ENCODE assay signal across 16 cellular contexts in genomic region chr5:151700816-151701215, GRCh38. TPM values are rescaled to one million over a fixed set of nuclear protein-coding genes. Genes with fewer than 3 reads are reported as not detected.
DNase-seq lines count a peak whose midpoint lies in the region; ATAC-seq and TF ChIP-seq lines count a peak whose summit lies in the region.
"Had no signal": no experiment of that assay in that cellular context is flagged by ENCODE, and none has a peak within 500 bp of the region (broad histone marks: within the 10 kb centered on the region; RNA-seq: fewer than 3 reads in every experiment).

No MANE protein-coding gene starts in this region.

- intact Hi-C loops in testis (cut with DNase I; ENCODE audit: low total_unique reads), result no loop called here

- no peaks in the 10 kb centered on the region for H3K27me3 ChIP-seq in testis
- H3K27me3 ChIP-seq: colonic mucosa, gastrocnemius medialis, sigmoid colon had no signal

- H3K27ac ChIP-seq in testis, result peak overlapping the region; percentile 83 to 85
- H3K27ac ChIP-seq: colonic mucosa had no signal

- POLR2A ChIA-PET in HEK293T (lab: Yijun Ruan, JAX), result no interaction called here

- peaks cover 50% of the 10 kb centered on the region for H3K4me1 ChIP-seq in testis
- H3K4me1 ChIP-seq: colonic mucosa had no signal

- TF ChIP-seq POLR2A in testis (IDR thresholded peaks at IDR 0.05), result no peak

- H3K36me3 ChIP-seq in testis (ENCODE audit: low read depth, missing control alignments), result no peaks in the 10 kb centered on the region
- H3K36me3 ChIP-seq: colonic mucosa, gastrocnemius medialis, sigmoid colon had no signal

- DNase-seq in NCI-H2171 treated with DMSO at 0.1 percent for 48 hours (lab: John Stamatoyannopoulos, UW), result peak; percentile 24
- DNase-seq in NCI-H2171 (lab: John Stamatoyannopoulos, UW), result no peak
- peak; percentile 15 for DNase-seq in amniotic epithelial cell (ENCODE audit: low read depth)
- no peak for DNase-seq in testis
- DNase-seq in HEK293T (ENCODE audit: extremely low spot score), result no peak
- DNase-seq in mesenteric fat pad (ENCODE audit: low spot score), result no peak
- no peak for DNase-seq in NCI-H1105 (lab: John Stamatoyannopoulos, UW)
- DNase-seq: 8988T; activated CD4-positive, CD25-positive, alpha-beta regulatory T cell treated with anti-CD3 and anti-CD28 coated beads, Interleukin-2, amount 50 U/mL, for 72 hours; activated effector memory CD4-positive, alpha-beta T cell treated with Interleukin-2 at 50 U/mL for 16 hours; colonic mucosa; DMS79; gastrocnemius medialis; mammary epithelial cell; sigmoid colon had no signal

- TF ChIP-seq CTCF in testis (IDR thresholded peaks at IDR 0.05), result no peak

- CTCF ChIA-PET in HEK293T (lab: Yijun Ruan, JAX), result no interaction called here

- no peak overlapping the region for H3K4me3 ChIP-seq in testis
- H3K4me3 ChIP-seq: colonic mucosa, gastrocnemius medialis, sigmoid colon had no signal

- no peaks in the 10 kb centered on the region for H3K9me3 ChIP-seq in testis
- H3K9me3 ChIP-seq: colonic mucosa, gastrocnemius medialis, sigmoid colon had no signal

- peak; percentile 41 for ATAC-seq in HG03025 (IDR thresholded peaks at IDR 0.05; ENCODE audit: low FRiP score, unreplicated experiment)
- ATAC-seq: gastrocnemius medialis had no signal

TF ChIP-seq in HEK293T, 16 proteins besides CTCF, POLR2A, EP300 and RAD21:
- TF ChIP-seq BHLHE40 (IDR thresholded peaks at IDR 0.05; ENCODE audit: borderline replicate concordance) (no peak), ELF4 (IDR thresholded peaks at IDR 0.05) (no peak), NFRKB (IDR thresholded peaks at IDR 0.05) (no peak), FOXM1 (IDR thresholded peaks at IDR 0.05; ENCODE audit: borderline replicate concordance) (no peak), SP1 (IDR thresholded peaks at IDR 0.05) (no peak), LEF1 (IDR thresholded peaks at IDR 0.05; ENCODE audit: borderline replicate concordance) (no peak), PKNOX1 (IDR thresholded peaks at IDR 0.05) (no peak), ARNT (IDR thresholded peaks at IDR 0.05) (no peak), TARDBP (IDR thresholded peaks at IDR 0.05) (no peak), FOXA1 (IDR thresholded peaks at IDR 0.05) (no peak), HDGF (IDR thresholded peaks at IDR 0.05; ENCODE audit: borderline replicate concordance) (no peak), CTBP1 (IDR thresholded peaks at IDR 0.05; ENCODE audit: borderline replicate concordance) (no peak), FOXK2 (IDR thresholded peaks at IDR 0.05) (no peak), ZNF384 (IDR thresholded peaks at IDR 0.05) (no peak), L3MBTL2 (conservative IDR thresholded peaks at IDR 0.05) (no peak), SUZ12 (IDR thresholded peaks at IDR 0.05) (no peak)

RNA-seq across cellular contexts. Expression of gene SPARC, which starts 14.1 kb away (rescaled TPM):
- total RNA-seq in testis (1,000 to 10,000 TPM; 1,884 to 2,585 TPM), mesenteric fat pad (1,881 TPM)
- polyA plus RNA-seq in testis (ENCODE audit: insufficient read depth, low read depth, low replicate concordance), result 3,080 TPM

RNA-seq across cellular contexts. Expression of gene ATOX1, which starts 57.6 kb away (rescaled TPM):
- 100 to 1,000 TPM; 135 to 145 TPM for total RNA-seq in testis
- polyA plus RNA-seq in testis (ENCODE audit: insufficient read depth, low read depth, low replicate concordance), result 115 TPM
- total RNA-seq in mesenteric fat pad, result 99.2 TPM

Comparison
In these comparisons a context has a peak if more than half of its experiments do, and no peak if none do; other contexts are left out.
1. DNase-seq: peak in NCI-H2171 treated with DMSO at 0.1 percent for 48 hours (single experiment) and amniotic epithelial cell (single experiment); none in NCI-H2171 (single experiment), testis (single experiment), HEK293T (single experiment), mesenteric fat pad (single experiment) and NCI-H1105 (single experiment).